In genomic region chr11:57597461-57597892, GRCh38 we compare ENCODE assay signal across 9 cellular contexts. TPM values are rescaled to one million over a fixed set of nuclear protein-coding genes. Genes with fewer than 3 reads are reported as not detected.
A peak's percentile ranks its signal among the peaks of the same experiment; 100 is the strongest.
DNase-seq lines count a peak whose midpoint lies in the region; ATAC-seq lines count a peak whose summit lies in the region.
"Had no signal": no experiment of that assay in that cellular context is flagged by ENCODE, and none has a peak within 500 bp of the region (broad histone marks: within the 10 kb centered on the region; RNA-seq: fewer than 3 reads in every experiment).

Gene SERPING1 (plus strand): TSS chr11:57597685. CDS start chr11:57598271, 586 bp downstream.

- in situ Hi-C loops in G401 (cut with HindIII; ENCODE audit: low sequenced_read_pairs) = no loop called here

- DNase-seq in G401 (ENCODE audit: low spot score) (peak; percentile 38), cerebellar cortex (ENCODE audit: low spot score) (peak; percentile 60), iris pigment epithelial cell (ENCODE audit: low read depth) (peak; percentile 34), skeletal muscle cell (ENCODE audit: low read depth) (no peak), amniotic stem cell (lab: John Stamatoyannopoulos, UW) (no peak), NCI-H82 (lab: John Stamatoyannopoulos, UW) (no peak)
- no peak for DNase-seq in activated naive CD4-positive, alpha-beta T cell (lab: John Stamatoyannopoulos, UW)
- DNase-seq: RPMI8226 had no signal

- no peak for ATAC-seq in HG03457 (IDR thresholded peaks at IDR 0.05; ENCODE audit: unreplicated experiment)

- H3K4me3 ChIP-seq in skeletal muscle cell (ENCODE audit: low read depth, low read length) = peak within 1 kb of the TSS; percentile 43

RNA-seq across cellular contexts. Expression of gene SERPING1, which starts in this region (rescaled TPM):
- 22.3 and 22.8 TPM in 2 replicates for total RNA-seq in G401 (2014; rRNA removed; shearing (Covaris generic))

Comparison
In these comparisons a context has a peak if more than half of its experiments do, and no peak if none do; other contexts are left out.
1. DNase-seq: peak in G401 (single experiment), cerebellar cortex (single experiment) and iris pigment epithelial cell (single experiment); none in skeletal muscle cell (single experiment), activated naive CD4-positive, alpha-beta T cell (0 of 4), amniotic stem cell (single experiment) and NCI-H82 (single experiment).